In the genomic region with DNA sequence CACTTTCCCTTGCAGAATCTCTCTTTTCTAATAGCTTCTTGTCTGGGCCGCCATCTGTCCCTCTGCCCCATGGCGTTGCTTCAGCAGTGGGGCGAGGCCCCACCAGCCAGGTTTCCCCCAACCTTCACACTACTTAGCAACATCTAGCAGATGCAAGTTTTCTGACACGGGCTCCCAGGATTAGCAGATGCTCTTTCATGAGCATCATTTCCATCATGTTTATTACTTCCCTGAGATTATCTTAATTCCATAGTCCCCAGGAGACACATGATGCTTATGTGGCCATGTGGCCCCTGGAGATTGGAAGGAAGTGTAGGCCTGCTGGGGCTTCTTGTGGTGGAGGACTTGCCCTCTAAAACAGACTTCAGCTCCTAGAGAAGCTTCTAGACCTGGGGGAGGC, we compare ENCODE assay signal across 33 cellular contexts. TPM values are rescaled to one million over a fixed set of nuclear protein-coding genes. Genes with fewer than 3 reads are reported as not detected.
"Had no signal": no experiment of that assay in that cellular context is flagged by ENCODE, and none has a peak within 500 bp of the region (broad histone marks: within the 10 kb centered on the region; RNA-seq: fewer than 3 reads in every experiment).

No MANE protein-coding gene starts in this region.

- H3K27ac Mint-ChIP-seq: mesothelial cell of epicardium; natural killer cell; nephron progenitor cell; neural progenitor cell; stimulated activated naive B cell treated with anti-CD40 and anti-IgM and Interleukin-4, amounts not matched to agents 10 μg/mL and 1 μg/mL and 100 μg/mL, for 72 hours had no signal

- H3K4me1 ChIP-seq: left ventricle myocardium inferior, neural progenitor cell, parathyroid adenoma, psoas muscle, right atrium auricular region, right lobe of liver, testis, thyroid gland, upper lobe of right lung, uterus had no signal

- H3K27ac ChIP-seq: left ventricle myocardium inferior, neural progenitor cell, neutrophil, parathyroid adenoma, psoas muscle, right atrium auricular region, right lobe of liver, stomach, testis, thyroid gland, upper lobe of right lung, uterus had no signal

- H3K36me3 Mint-ChIP-seq: mesothelial cell of epicardium; naive B cell; natural killer cell; neural progenitor cell; stimulated activated naive B cell treated with anti-CD40 and anti-IgM and Interleukin-4, amounts not matched to agents 10 μg/mL and 1 μg/mL and 100 μg/mL, for 72 hours had no signal

- H3K9me3 Mint-ChIP-seq: naive B cell; natural killer cell; nephron progenitor cell; neural progenitor cell; stimulated activated naive B cell treated with anti-CD40 and anti-IgM and Interleukin-4, amounts not matched to agents 10 μg/mL and 1 μg/mL and 100 μg/mL, for 72 hours had no signal

- H3K9me3 ChIP-seq: left ventricle myocardium inferior, neutrophil, psoas muscle, right atrium auricular region, right lobe of liver, stomach, testis, thyroid gland, upper lobe of right lung, uterus had no signal

- H3K36me3 ChIP-seq: left ventricle myocardium inferior, neural progenitor cell, neutrophil, right atrium auricular region, right lobe of liver, stomach, thyroid gland, upper lobe of right lung, uterus had no signal

- H3K27me3 ChIP-seq: neural progenitor cell, right atrium auricular region, right lobe of liver, testis, thyroid gland, uterus had no signal

- ATAC-seq: left colon; natural killer cell; psoas muscle; right lobe of liver; stimulated activated naive B cell treated with anti-CD40 and anti-IgM and Interleukin-4, amounts not matched to agents 10 μg/mL and 1 μg/mL and 100 μg/mL, for 72 hours; stimulated activated naive CD8-positive, alpha-beta T cell treated with anti-CD3 and anti-CD28 coated beads, Interleukin-15, Interleukin-2, amounts not matched to agents 100 U/mL and 50 U/mL, for 24 hours; upper lobe of right lung had no signal

- H3K4me3 Mint-ChIP-seq: mesothelial cell of epicardium; naive B cell; natural killer cell; nephron progenitor cell; neural progenitor cell; stimulated activated naive B cell treated with anti-CD40 and anti-IgM and Interleukin-4, amounts not matched to agents 10 μg/mL and 1 μg/mL and 100 μg/mL, for 72 hours had no signal

- H3K4me1 Mint-ChIP-seq: natural killer cell had no signal

- H3K4me3 ChIP-seq: left ventricle myocardium inferior, lung, neural progenitor cell, psoas muscle, right atrium auricular region, right lobe of liver, smooth muscle cell, stomach, testis, thyroid gland, upper lobe of right lung, uterus had no signal

- DNase-seq: hippocampal formation; kidney glomerular epithelial cell; left colon; left ventricle myocardium inferior; mesendoderm; naive B cell; natural killer cell; nephron progenitor cell; occipital lobe; psoas muscle; right lobe of liver; stimulated activated CD4-positive, alpha-beta T cell treated with anti-CD3 and anti-CD28 coated beads, Interleukin-12 subunit alpha, Interleukin-12 subunit beta, amount 100 ng/mL, for 4 hours; stimulated activated CD4-positive, alpha-beta T cell treated with anti-CD3 and anti-CD28 coated beads, Interleukin-15, amount 100 ng/mL, for 24 hours; stimulated activated CD4-positive, alpha-beta T cell treated with anti-CD3 and anti-CD28 coated beads, Interleukin-2, amount 100 ng/mL, for 24 hours; stimulated activated CD4-positive, alpha-beta T cell treated with anti-CD3 and anti-CD28 coated beads, Interleukin-4, amount 100 ng/mL, for 1 hour; stimulated activated naive B cell treated with anti-CD40 and anti-IgM and Interleukin-4, amounts not matched to agents 10 μg/mL and 1 μg/mL and 100 μg/mL, for 72 hours; stimulated activated naive CD8-positive, alpha-beta T cell treated with anti-CD3 and anti-CD28 coated beads, Interleukin-15, Interleukin-2, amounts not matched to agents 100 U/mL and 50 U/mL, for 24 hours; stomach; testis; thyroid gland; trophoblast cell; upper lobe of right lung; uterus had no signal

RNA-seq across cellular contexts. Expression of gene CUX2, which starts 11.6 kb away (rescaled TPM):
- total RNA-seq: left ventricle myocardium inferior, osteocyte, renal cortical epithelial cell, right atrium auricular region, smooth muscle cell had no signal
- polyA plus RNA-seq: keratinocyte, smooth muscle cell had no signal
